Comparison of ENCODE assay signal across 19 cellular contexts in genomic region chr9:38006163-38006562, GRCh38.
A peak's percentile ranks its signal among the peaks of the same experiment; 100 is the strongest.
DNase-seq lines count a peak whose midpoint lies in the region; TF ChIP-seq lines count a peak whose summit lies in the region.
"Had no signal": no experiment of that assay in that cellular context is flagged by ENCODE, and none has a peak within 500 bp of the region (broad histone marks: within the 10 kb centered on the region; RNA-seq: fewer than 3 reads in every experiment).

No MANE protein-coding gene starts in this region.

- POLR2A ChIA-PET in RWPE1 (lab: Yijun Ruan, JAX; ENCODE audit: low non-redundant PET), result no interaction called here

- H4K20me1 ChIP-seq in neural progenitor cell (ENCODE audit: low read depth), result no peaks in the 10 kb centered on the region

- H3K9me3 ChIP-seq in neural progenitor cell (ENCODE audit: low read depth), result no peaks in the 10 kb centered on the region
- H3K9me3 ChIP-seq: SJSA1 had no signal

- no peak overlapping the region for H3K4me2 ChIP-seq in neural progenitor cell

- H3K9ac ChIP-seq in neural progenitor cell, result no peak overlapping the region

- peak overlapping the region; percentile 57 for H3K27ac Mint-ChIP-seq in neural progenitor cell
- H3K27ac Mint-ChIP-seq: memory B cell had no signal

- H3K27ac ChIP-seq in RWPE1 (peak overlapping the region; percentile 95), neural progenitor cell (no peak overlapping the region)
- H3K27ac ChIP-seq: SJSA1 had no signal

- no peak overlapping the region for H2AFZ ChIP-seq in neural progenitor cell (replicated peaks)

- TF ChIP-seq CTCF in RWPE1 (conservative IDR thresholded peaks at IDR 0.05; ENCODE audit: low read depth) (no peak), epithelial cell of esophagus (IDR thresholded peaks at IDR 0.05; ENCODE audit: insufficient read depth, low read depth, low read length, missing control alignments) (no peak), neural progenitor cell (IDR thresholded peaks at IDR 0.05) (no peak)

- H3K27me3 Mint-ChIP-seq in neural progenitor cell (ENCODE audit: insufficient read depth, low read depth), result peaks cover 13% of the 10 kb centered on the region
- H3K27me3 Mint-ChIP-seq: CD8-positive, alpha-beta memory T cell; memory B cell had no signal

- H3K9me3 Mint-ChIP-seq in neural progenitor cell, result no peaks in the 10 kb centered on the region
- H3K9me3 Mint-ChIP-seq: CD8-positive, alpha-beta memory T cell; memory B cell had no signal

- no peaks in the 10 kb centered on the region for H3F3A ChIP-seq in neural progenitor cell (ENCODE audit: low read depth)

- peaks cover 44% of the 10 kb centered on the region for H3K4me1 Mint-ChIP-seq in neural progenitor cell

- no peaks in the 10 kb centered on the region for H3K36me3 Mint-ChIP-seq in neural progenitor cell
- H3K36me3 Mint-ChIP-seq: CD8-positive, alpha-beta memory T cell; memory B cell had no signal

- no peaks in the 10 kb centered on the region for H3K27me3 ChIP-seq in neural progenitor cell
- H3K27me3 ChIP-seq: SJSA1 had no signal

- H3K4me3 ChIP-seq in epithelial cell of esophagus (ENCODE audit: low read length), result no peak overlapping the region
- H3K4me3 ChIP-seq in neural progenitor cell, result no peak overlapping the region
- H3K4me3 ChIP-seq: SJSA1 had no signal

- no peak overlapping the region for H3K4me3 Mint-ChIP-seq in neural progenitor cell
- H3K4me3 Mint-ChIP-seq: CD8-positive, alpha-beta memory T cell; memory B cell had no signal

- H3K36me3 ChIP-seq in neural progenitor cell, result no peaks in the 10 kb centered on the region

- H3K79me2 ChIP-seq in neural progenitor cell (ENCODE audit: low read depth), result no peaks in the 10 kb centered on the region

- DNase-seq in Daoy (ENCODE audit: low read depth), result peak; percentile 62
- DNase-seq in RWPE1 (ENCODE audit: low spot score), result peak; percentile 55
- DNase-seq in epithelial cell of esophagus (ENCODE audit: low read depth), result peak; percentile 84
- DNase-seq in neural progenitor cell (ENCODE audit: low spot score), result no peak
- no peak for DNase-seq in stimulated activated CD4-positive, alpha-beta T cell treated with anti-CD3 and anti-CD28 coated beads, Interleukin-15, amount 100 ng/mL, for 24 hours
- DNase-seq in AG08395 (ENCODE audit: low spot score), result no peak
- no peak for DNase-seq in hepatic stellate cell (ENCODE audit: low spot score)
- DNase-seq in DMS114 treated with DMSO at 0.1 percent for 48 hours (lab: John Stamatoyannopoulos, UW; ENCODE audit: unreplicated experiment), result no peak
- DNase-seq: activated effector memory CD4-positive, alpha-beta T cell treated with Interleukin-2 at 50 U/mL for 16 hours; amygdala; CD8-positive, alpha-beta memory T cell; EL; erythroblast; HCEC 1CT; NCI-H187 treated with DMSO at 0.1 percent for 48 hours; NCI-H524; T1000 had no signal

- peaks cover 7% of the 10 kb centered on the region for H3K4me1 ChIP-seq in neural progenitor cell

- CTCF ChIA-PET in RWPE1 (lab: Yijun Ruan, JAX), result no interaction called here

Comparison
In these comparisons a context has a peak if more than half of its experiments do, and no peak if none do; other contexts are left out.
1. DNase-seq: peak in Daoy (single experiment), RWPE1 (single experiment) and epithelial cell of esophagus (single experiment); none in neural progenitor cell (single experiment), stimulated activated CD4-positive, alpha-beta T cell treated with anti-CD3 and anti-CD28 coated beads, Interleukin-15, amount 100 ng/mL, for 24 hours (single experiment), AG08395 (single experiment), hepatic stellate cell (single experiment) and DMS114 treated with DMSO at 0.1 percent for 48 hours (single experiment).